ENCODE assay signal across 16 cellular contexts in the genomic region with DNA sequence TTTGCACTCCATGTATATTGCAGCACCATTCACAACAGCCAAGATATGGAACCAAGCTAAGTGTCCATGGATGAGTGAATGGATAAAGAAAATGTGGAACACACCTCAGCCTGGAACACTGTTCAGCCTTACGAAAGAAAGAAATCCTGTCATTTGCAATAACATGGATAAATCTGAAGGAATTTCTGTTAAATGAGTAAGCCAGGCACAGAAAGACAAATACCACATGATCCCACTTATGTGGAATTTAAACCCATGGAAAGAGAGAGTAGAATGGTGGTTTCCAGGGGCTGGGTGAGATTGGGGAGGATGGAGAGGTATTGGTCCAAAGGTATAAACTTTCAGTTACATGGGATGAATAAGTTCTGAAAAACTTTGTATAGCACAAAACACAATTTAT.
DNase-seq lines count a peak whose midpoint lies in the region; ATAC-seq and TF ChIP-seq lines count a peak whose summit lies in the region.
"Had no signal": no experiment of that assay in that cellular context is flagged by ENCODE, and none has a peak within 500 bp of the region (broad histone marks: within the 10 kb centered on the region; RNA-seq: fewer than 3 reads in every experiment).

No MANE protein-coding gene starts in this region.

- H3K18ac ChIP-seq in IMR-90 (ENCODE audit: low read depth, low read length): no peak overlapping the region

- H3K56ac ChIP-seq in IMR-90 (ENCODE audit: extremely low read depth, insufficient read depth, low read length): no peak overlapping the region

- peaks cover 4% of the 10 kb centered on the region for H3K4me1 ChIP-seq in IMR-90 (ENCODE audit: control insufficient read depth, insufficient read depth, low read length)
- no peaks in the 10 kb centered on the region for H3K4me1 ChIP-seq in left lung

- H3K9me1 ChIP-seq in IMR-90 (ENCODE audit: insufficient read depth, low read length): no peaks in the 10 kb centered on the region; the same call in 1 of the 2 replicates

- no peak overlapping the region for H3K23ac ChIP-seq in IMR-90 (ENCODE audit: low read depth, low read length)

- CTCF ChIA-PET in IMR-90 (lab: Yijun Ruan, JAX): interaction anchor here (0.6 kb wide), 1 partner anchor 607 kb away, joined by 3 read pairs; no protein-coding TSS in a partner anchor

- H2BK15ac ChIP-seq in IMR-90 (ENCODE audit: low read depth, low read length): no peak overlapping the region

- no peak overlapping the region for H2BK120ac ChIP-seq in IMR-90 (ENCODE audit: low read depth, low read length)

- no peak overlapping the region for H2BK5ac ChIP-seq in IMR-90 (ENCODE audit: low read depth, low read length, poor library complexity, severe bottlenecking)

- no peak overlapping the region for H3K27ac ChIP-seq in IMR-90 (ENCODE audit: insufficient read depth, low read length)
- no peak overlapping the region for H3K27ac ChIP-seq in left lung

- intact Hi-C loops in IMR-90 (cut with micrococcal nuclease): no loop called here
- intact Hi-C loops in left lung (cut with DNase I): no loop called here

- in situ Hi-C loops in IMR-90 (cut with MboI; ENCODE audit: low sequenced_read_pairs): no loop called here
- in situ Hi-C loops in astrocyte of the spinal cord (cut with HindIII; ENCODE audit: low sequenced_read_pairs): no loop called here

- H3K14ac ChIP-seq in IMR-90 (replicated peaks; ENCODE audit: low read depth, low read length): no peak overlapping the region

- H4K91ac ChIP-seq in IMR-90 (ENCODE audit: insufficient read depth, low read depth, low read length): no peak overlapping the region

- no peak overlapping the region for H3K9ac ChIP-seq in IMR-90 (ENCODE audit: low read depth, low read length)

- H3K4ac ChIP-seq in IMR-90 (ENCODE audit: low read depth, low read length): no peak overlapping the region

- WGBS in IMR-90 (ENCODE audit: extremely low coverage in 2 of 2, insufficient read length in 1 of 2), 2 experiments: no CpG with 5 or more reads among the region's 1 CpG

- no peak overlapping the region for H2BK20ac ChIP-seq in IMR-90 (ENCODE audit: low read depth, low read length)

- POLR2A ChIA-PET in IMR-90 (lab: Charles Lee; ENCODE audit: unreplicated experiment): interaction anchor here (0.6 kb wide), 1 partner anchor 68 kb away, joined by 3 read pairs; no protein-coding TSS in a partner anchor

- no peak overlapping the region for H4K8ac ChIP-seq in IMR-90 (ENCODE audit: low read depth in 2 of 2, low read length in 2 of 2)

- no peak overlapping the region for H2AK9ac ChIP-seq in IMR-90 (replicated peaks; ENCODE audit: low read depth, low read length, poor library complexity)

- H3K4me3 ChIP-seq in IMR-90 (ENCODE audit: insufficient read depth, low read depth, low read length) (no peak overlapping the region), astrocyte of the spinal cord (ENCODE audit: low read depth, low read length) (no peak overlapping the region), fibroblast of the aortic adventitia (ENCODE audit: low read depth, low read length) (no peak overlapping the region), left lung (no peak overlapping the region)

- ATAC-seq in IMR-90 (ENCODE audit: low read depth): no peak
- no peak for ATAC-seq in left lung
- ATAC-seq: HepG2, Panc1 had no signal

- no peak overlapping the region for H3K4me2 ChIP-seq in IMR-90 (ENCODE audit: low read depth, low read length)

- no peaks in the 10 kb centered on the region for H3K9me3 ChIP-seq in IMR-90 (ENCODE audit: control insufficient read depth, insufficient read depth, low read length)
- H3K9me3 ChIP-seq in left lung: no peaks in the 10 kb centered on the region

- dilution Hi-C loops in IMR-90 (cut with HindIII; ENCODE audit: low sequenced_read_pairs, unreplicated experiment): no loop called here

- H3K27me3 ChIP-seq in IMR-90 (ENCODE audit: control insufficient read depth, insufficient read depth, low read length) (no peaks in the 10 kb centered on the region), left lung (no peaks in the 10 kb centered on the region)

- H3K36me3 ChIP-seq in IMR-90 (ENCODE audit: control insufficient read depth, insufficient read depth, low read length) (no peaks in the 10 kb centered on the region), left lung (no peaks in the 10 kb centered on the region)

- no peaks in the 10 kb centered on the region for H3K79me1 ChIP-seq in IMR-90 (ENCODE audit: low read depth in 1 of 2, low read length in 2 of 2)

- TF ChIP-seq POLR2A in IMR-90 (IDR thresholded peaks at IDR 0.05; ENCODE audit: low read depth, low read length): no peak

- TF ChIP-seq CTCF in IMR-90 (conservative IDR thresholded peaks at IDR 0.05; ENCODE audit: low read depth, low read length) (no peak), astrocyte of the spinal cord (IDR thresholded peaks at IDR 0.05; ENCODE audit: low read depth, low read length) (no peak), fibroblast of the aortic adventitia (IDR thresholded peaks at IDR 0.05; ENCODE audit: insufficient read depth, low read length) (no peak), left lung (IDR thresholded peaks at IDR 0.05) (no peak)

- H2AFZ ChIP-seq in IMR-90 (replicated peaks; ENCODE audit: low read length, poor library complexity): no peak overlapping the region

- no TSS peak for BruUV-seq in IMR-90 (replicated peaks; lab: Mats Ljungman, UMichigan)

- no peak overlapping the region for H2AK5ac ChIP-seq in IMR-90 (ENCODE audit: low read depth, low read length)

- no peak for TF ChIP-seq RAD21 in IMR-90 (IDR thresholded peaks at IDR 0.05; ENCODE audit: low read length)

- DNase-seq in AG08395 (ENCODE audit: low spot score): peak; percentile 12
- peak; percentile 16 for DNase-seq in IMR-90
- peak; percentile 29 for DNase-seq in astrocyte of the spinal cord (ENCODE audit: low read depth, low spot score)
- peak; percentile 33 for DNase-seq in fibroblast of the aortic adventitia (ENCODE audit: low read depth)
- DNase-seq in NCI-H146 (lab: John Stamatoyannopoulos, UW): no peak
- no peak for DNase-seq in COLO829 (ENCODE audit: low spot score)
- no peak for DNase-seq in left lung
- DNase-seq in COLO668 (lab: John Stamatoyannopoulos, UW; ENCODE audit: unreplicated experiment): no peak
- DNase-seq: 8988T, Calu3, DND-41, NCI-H2029, NCI-H510A treated with DMSO at 0.1 percent for 48 hours, SHP77 treated with DMSO at 0.1 percent for 48 hours had no signal

- H4K20me1 ChIP-seq in IMR-90 (ENCODE audit: insufficient read depth, low read length): no peaks in the 10 kb centered on the region

- H4K5ac ChIP-seq in IMR-90 (ENCODE audit: low read depth, low read length): no peak overlapping the region

TF ChIP-seq in IMR-90, 13 proteins besides CTCF, POLR2A, EP300 and RAD21:
- TF ChIP-seq RCOR1 (IDR thresholded peaks at IDR 0.05; ENCODE audit: insufficient replicate concordance, low read length): no peak
- TF ChIP-seq CHD1 (IDR thresholded peaks at IDR 0.05; ENCODE audit: low read depth, low read length): no peak
- TF ChIP-seq SMC3 (IDR thresholded peaks at IDR 0.05; ENCODE audit: low read depth, low read length): no peak
- TF ChIP-seq USF2 (IDR thresholded peaks at IDR 0.05; ENCODE audit: low read depth, low read length): no peak
- TF ChIP-seq NFE2L2 (IDR thresholded peaks at IDR 0.05; ENCODE audit: low read depth, low read length): no peak
- TF ChIP-seq RFX5 (IDR thresholded peaks at IDR 0.05; ENCODE audit: low read depth, low read length): no peak
- no peak for TF ChIP-seq MAFK (IDR thresholded peaks at IDR 0.05; ENCODE audit: low read depth, low read length)
- TF ChIP-seq FOS (IDR thresholded peaks at IDR 0.05; ENCODE audit: low read depth, low read length): no peak
- no peak for TF ChIP-seq CEBPB (IDR thresholded peaks at IDR 0.05; ENCODE audit: low read depth, low read length)
- TF ChIP-seq, protein P1, sequence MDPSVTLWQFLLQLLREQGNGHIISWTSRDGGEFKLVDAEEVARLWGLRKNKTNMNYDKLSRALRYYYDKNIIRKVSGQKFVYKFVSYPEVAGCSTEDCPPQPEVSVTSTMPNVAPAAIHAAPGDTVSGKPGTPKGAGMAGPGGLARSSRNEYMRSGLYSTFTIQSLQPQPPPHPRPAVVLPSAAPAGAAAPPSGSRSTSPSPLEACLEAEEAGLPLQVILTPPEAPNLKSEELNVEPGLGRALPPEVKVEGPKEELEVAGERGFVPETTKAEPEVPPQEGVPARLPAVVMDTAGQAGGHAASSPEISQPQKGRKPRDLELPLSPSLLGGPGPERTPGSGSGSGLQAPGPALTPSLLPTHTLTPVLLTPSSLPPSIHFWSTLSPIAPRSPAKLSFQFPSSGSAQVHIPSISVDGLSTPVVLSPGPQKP (IDR thresholded peaks at IDR 0.05; ENCODE audit: borderline replicate concordance, low read depth, low read length): no peak
- TF ChIP-seq MXI1 (IDR thresholded peaks at IDR 0.05; ENCODE audit: borderline replicate concordance, low read depth, low read length): no peak
- TF ChIP-seq BHLHE40 (IDR thresholded peaks at IDR 0.05; ENCODE audit: low read depth, low read length): no peak
- no peak for TF ChIP-seq MAZ (IDR thresholded peaks at IDR 0.05; ENCODE audit: borderline replicate concordance, low read depth, low read length)

Comparison
In these comparisons a context has a peak if more than half of its experiments do, and no peak if none do; other contexts are left out.
1. DNase-seq: peak in AG08395 (single experiment), IMR-90 (single experiment), astrocyte of the spinal cord (single experiment) and fibroblast of the aortic adventitia (single experiment); none in NCI-H146 (single experiment), COLO829 (single experiment), left lung (0 of 2) and COLO668 (single experiment).